1 cellular context compared by ENCODE assay signal in the genomic region with DNA sequence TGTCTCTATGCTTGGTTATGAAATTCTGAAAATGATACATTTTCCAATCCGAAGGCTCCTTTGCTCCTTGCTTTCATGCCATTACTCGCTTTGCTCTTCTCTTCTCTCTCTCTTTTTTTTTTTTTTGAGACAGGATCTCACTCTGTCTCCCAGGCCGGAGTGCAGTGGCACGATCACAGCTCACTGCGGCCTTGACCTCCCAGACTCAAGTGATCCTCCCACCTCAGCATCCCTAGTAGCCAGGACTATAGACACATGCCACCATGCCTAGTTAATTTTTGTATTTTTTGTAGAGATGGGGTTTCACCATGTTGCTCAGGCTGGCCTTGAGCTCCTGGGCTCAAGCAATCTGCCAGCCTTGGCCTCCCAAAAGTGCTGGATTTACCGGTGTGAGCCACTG. TPM values are rescaled to one million over a fixed set of nuclear protein-coding genes. Genes with fewer than 3 reads are reported as not detected.
"Had no signal": no experiment of that assay in that cellular context is flagged by ENCODE, and none has a peak within 500 bp of the region (broad histone marks: within the 10 kb centered on the region; RNA-seq: fewer than 3 reads in every experiment).

No MANE protein-coding gene starts in this region.

RNA-seq across cellular contexts. Expression of a gene that starts 21.9 kb away (rescaled TPM):
- total RNA-seq: MCF 10A had no signal
